8 cellular contexts compared by ENCODE assay signal in genomic region chr3:42502429-42503250, GRCh38. TPM values are rescaled to one million over a fixed set of nuclear protein-coding genes. Genes with fewer than 3 reads are reported as not detected.
A peak's percentile ranks its signal among the peaks of the same experiment; 100 is the strongest.
DNase-seq lines count a peak whose midpoint lies in the region; ATAC-seq lines count a peak whose summit lies in the region.

Gene VIPR1, plus strand, starts transcription at chr3:42502643. Its CDS starts 93 bp downstream, at chr3:42502736.

- intact Hi-C loops in left colon (cut with DNase I, micrococcal nuclease), result no loop called here

- peak; percentile 13 for DNase-seq in NCI-H2107 (lab: John Stamatoyannopoulos, UW)
- peak; percentile 93 for DNase-seq in central memory CD4-positive, alpha-beta T cell
- DNase-seq in left colon, result peak; percentile 92 to 94
- peak; percentile 89 for DNase-seq in stimulated activated CD4-positive, alpha-beta T cell treated with anti-CD3 and anti-CD28 coated beads, Interleukin-1b, Interleukin-23, amount 100 ng/mL, for 48 hours
- DNase-seq in NCI-H1048 (lab: John Stamatoyannopoulos, UW), result no peak

- peak; percentile 99 for ATAC-seq in GM18511 (IDR thresholded peaks at IDR 0.05; ENCODE audit: unreplicated experiment)
- ATAC-seq in HG02938 (IDR thresholded peaks at IDR 0.05; ENCODE audit: unreplicated experiment), result peak; percentile 80
- ATAC-seq in activated CD4-positive, CD25-positive, alpha-beta regulatory T cell treated with anti-CD3 and anti-CD28 coated beads, Interleukin-2, amount 50 U/mL, for 24 hours, result peak; percentile 96 to 98
- ATAC-seq in left colon, result peak; percentile 71

RNA-seq across cellular contexts. Expression of gene VIPR1, which starts in this region (rescaled TPM):
- total RNA-seq in left colon, result 100 to 1,000 TPM; 128 to 137 TPM
